Comparison of ENCODE assay signal across 8 cellular contexts in genomic region chr10:102773986-102774385, GRCh38. TPM values are rescaled to one million over a fixed set of nuclear protein-coding genes. Genes with fewer than 3 reads are reported as not detected.
DNase-seq lines count a peak whose midpoint lies in the region; ATAC-seq and TF ChIP-seq lines count a peak whose summit lies in the region.

No MANE protein-coding gene starts in this region.

- TF ChIP-seq EP300 in gastroesophageal sphincter (IDR thresholded peaks at IDR 0.05) = no peak

- TF ChIP-seq CTCF in DND-41 (IDR thresholded peaks at IDR 0.05; ENCODE audit: borderline replicate concordance, extremely low read depth, low read length, poor library complexity, severe bottlenecking) (no peak), OCI-LY3 (IDR thresholded peaks at IDR 0.05; ENCODE audit: low read depth, low read length) (no peak), gastroesophageal sphincter (IDR thresholded peaks at IDR 0.05) (no peak)

- 24 to 32% methylated on average over 4 to 5 of the region's 5 CpGs for WGBS in gastroesophageal sphincter (ENCODE audit: low coverage in 1 of 2), 2 donors

- H3K36me3 ChIP-seq in DND-41 (ENCODE audit: insufficient read depth, low read length) = no peaks in the 10 kb centered on the region
- no peaks in the 10 kb centered on the region for H3K36me3 ChIP-seq in OCI-LY3 (replicated peaks; ENCODE audit: low read depth, low read length)
- no peaks in the 10 kb centered on the region for H3K36me3 ChIP-seq in gastroesophageal sphincter

- no peak for ATAC-seq in DND-41 (ENCODE audit: insufficient read depth, low read depth)
- no peak for ATAC-seq in gastroesophageal sphincter
- no peak for ATAC-seq in GM21529 (IDR thresholded peaks at IDR 0.05; ENCODE audit: unreplicated experiment)
- no peak for ATAC-seq in GM18517 (IDR thresholded peaks at IDR 0.05; ENCODE audit: unreplicated experiment)

- no peak for TF ChIP-seq POLR2A in gastroesophageal sphincter (IDR thresholded peaks at IDR 0.05)

- H3K27me3 ChIP-seq in DND-41 (ENCODE audit: insufficient read depth, low read length, poor library complexity) (no peaks in the 10 kb centered on the region), OCI-LY3 (ENCODE audit: low read depth, low read length) (no peaks in the 10 kb centered on the region), gastroesophageal sphincter (no peaks in the 10 kb centered on the region)

- H3K4me2 ChIP-seq in DND-41 (ENCODE audit: insufficient read depth, low read length) (no peak overlapping the region), OCI-LY3 (ENCODE audit: low read length) (peak overlapping the region; percentile 24; the same call in 1 of the 2 replicates)

- H3K27ac ChIP-seq in DND-41 (ENCODE audit: low read length) = peak overlapping the region; percentile 39; the same call in 1 of the 2 replicates
- no peak overlapping the region for H3K27ac ChIP-seq in OCI-LY3 (ENCODE audit: low read length)
- peak overlapping the region; percentile 95 to 99 (median 96) for H3K27ac ChIP-seq in gastroesophageal sphincter

- H3K79me2 ChIP-seq in DND-41 (ENCODE audit: insufficient read depth, low read length) (peaks cover 62% of the 10 kb centered on the region), OCI-LY3 (ENCODE audit: low read length) (no peaks in the 10 kb centered on the region; the same call in 1 of the 2 replicates)

- H3K9ac ChIP-seq in DND-41 (ENCODE audit: low read depth, low read length) (no peak overlapping the region), OCI-LY3 (ENCODE audit: low read length) (no peak overlapping the region)

- H2AFZ ChIP-seq in DND-41 (ENCODE audit: low read depth, low read length) (no peak overlapping the region), OCI-LY3 (ENCODE audit: low read depth, low read length) (no peak overlapping the region)

- H3K9me3 ChIP-seq in DND-41 (ENCODE audit: insufficient read depth, low read length, severe bottlenecking) = no peaks in the 10 kb centered on the region
- H3K9me3 ChIP-seq in OCI-LY3 (ENCODE audit: insufficient read depth, low read length) = no peaks in the 10 kb centered on the region
- H3K9me3 ChIP-seq in gastroesophageal sphincter = no peaks in the 10 kb centered on the region

- H3K4me3 ChIP-seq in DND-41 (ENCODE audit: low read depth in 1 of 2, low read length in 2 of 2) = no peak overlapping the region
- H3K4me3 ChIP-seq in OCI-LY3 (ENCODE audit: low read length) = no peak overlapping the region
- H3K4me3 ChIP-seq in gastroesophageal sphincter = no peak overlapping the region

- DNase-seq in DND-41 = no peak
- DNase-seq in pulmonary artery endothelial cell (ENCODE audit: low read depth, low spot score) = peak; percentile 47
- DNase-seq in GOT3 (lab: John Stamatoyannopoulos, UW) = no peak
- no peak for DNase-seq in NCI-H748 (lab: John Stamatoyannopoulos, UW; ENCODE audit: unreplicated experiment)

- H4K20me1 ChIP-seq in DND-41 (ENCODE audit: insufficient read depth, low read length) = peaks cover 11% of the 10 kb centered on the region; the same call in 1 of the 2 replicates
- H4K20me1 ChIP-seq in OCI-LY3 (ENCODE audit: insufficient read depth, low read length) = peaks cover 8% of the 10 kb centered on the region; the same call in 1 of the 2 replicates

- H3K4me1 ChIP-seq in DND-41 (ENCODE audit: insufficient read depth, low read length) (peaks cover 41% of the 10 kb centered on the region), OCI-LY3 (ENCODE audit: low read length) (peaks cover 29% of the 10 kb centered on the region), gastroesophageal sphincter (peaks cover 23 to 100% (median 51%) of the 10 kb centered on the region in 3 donors)

RNA-seq across cellular contexts. Expression of gene WBP1L, which starts 30.2 kb away (rescaled TPM):
- total RNA-seq in gastroesophageal sphincter (100 to 1,000 TPM; 125 to 142 (median 132) TPM), pulmonary artery endothelial cell (46.8 and 72.1 TPM in 2 replicates)

RNA-seq across cellular contexts. Expression of gene SFXN2, which starts 59.5 kb away (rescaled TPM):
- total RNA-seq in gastroesophageal sphincter (1 to 10 TPM in 2 of 4 donors, under 1 TPM in 2; 0.45 to 3.2 (median 1.2) TPM), pulmonary artery endothelial cell (9.1 and 14.1 TPM in 2 replicates)

RNA-seq across cellular contexts. Expression of gene ARL3, which starts 59.8 kb away (rescaled TPM):
- total RNA-seq in gastroesophageal sphincter (1 to 10 TPM; 7.1 to 9.8 (median 9.1) TPM), pulmonary artery endothelial cell (5.4 and 6.4 TPM in 2 replicates)
